Comparison of ENCODE assay signal across 24 cellular contexts in genomic region chr11:104142701-104143100, GRCh38. TPM values are rescaled to one million over a fixed set of nuclear protein-coding genes. Genes with fewer than 3 reads are reported as not detected.
DNase-seq lines count a peak whose midpoint lies in the region; FAIRE-seq and TF ChIP-seq lines count a peak whose summit lies in the region.
"Had no signal": no experiment of that assay in that cellular context is flagged by ENCODE, and none has a peak within 500 bp of the region (broad histone marks: within the 10 kb centered on the region; RNA-seq: fewer than 3 reads in every experiment).

No MANE protein-coding gene starts in this region.

- H3K4me3 ChIP-seq in SK-N-MC (0 out of 2 replicates have a peak overlapping the region, but pooled peaks have one; percentile 25), smooth muscle cell (no peak overlapping the region)
- H3K4me3 ChIP-seq: BLaER1, GM12878, GM23248 had no signal

- TF ChIP-seq CTCF in smooth muscle cell (IDR thresholded peaks at IDR 0.05; ENCODE audit: borderline replicate concordance, insufficient read depth, poor library complexity, severe bottlenecking) = no peak

- H3K27ac ChIP-seq in SK-N-MC = 0 out of 2 replicates have a peak overlapping the region, but pooled peaks have one; percentile 7
- no peak overlapping the region for H3K27ac ChIP-seq in smooth muscle cell (ENCODE audit: low read depth)
- H3K27ac ChIP-seq: 22Rv1, BLaER1, C4-2B, GM23248 had no signal

- no peaks in the 10 kb centered on the region for H4K20me1 ChIP-seq in smooth muscle cell (ENCODE audit: low read depth)
- H4K20me1 ChIP-seq: BLaER1 had no signal

- H3K4me2 ChIP-seq in smooth muscle cell = peak overlapping the region; percentile 23

- no peaks in the 10 kb centered on the region for H3K4me1 ChIP-seq in smooth muscle cell (ENCODE audit: low read depth)
- H3K4me1 ChIP-seq: Caco-2 had no signal

- H3K36me3 ChIP-seq in SK-N-MC (ENCODE audit: insufficient read depth, low read length) (no peaks in the 10 kb centered on the region), smooth muscle cell (ENCODE audit: low read depth) (no peaks in the 10 kb centered on the region)
- H3K36me3 ChIP-seq: BLaER1 had no signal

- DNase-seq in NCI-H2227 (lab: John Stamatoyannopoulos, UW; ENCODE audit: unreplicated experiment) (peak; percentile 28), NCI-H2227 treated with DMSO at 0.1 percent for 48 hours (lab: John Stamatoyannopoulos, UW) (no peak), SK-N-MC (ENCODE audit: low read depth, low spot score) (no peak), left kidney (ENCODE audit: low read depth, low spot score) (peak; percentile 63), smooth muscle cell (lab: John Stamatoyannopoulos, UW; ENCODE audit: unreplicated experiment) (no peak), HTR-8/SVneo (ENCODE audit: insufficient read length, low spot score) (no peak), cerebellar cortex (ENCODE audit: low spot score) (no peak)
- no peak for DNase-seq in stimulated activated naive CD4-positive, alpha-beta T cell treated with Interleukin-2 at 50 U/mL for 16 hours (lab: John Stamatoyannopoulos, UW)
- DNase-seq: Caco-2; CD4-positive, CD25-positive, alpha-beta regulatory T cell; CD8-positive, alpha-beta T cell; DMS153; DND-41; GDM1; GM23248; H7; HCEC 1CT had no signal

- WGBS in smooth muscle cell (ENCODE audit: low lambda C conversion rate) = 33% methylated on average over 6 of the region's 6 CpGs

- H3K79me2 ChIP-seq in smooth muscle cell (ENCODE audit: low read depth) = no peaks in the 10 kb centered on the region

- H3F3A ChIP-seq in smooth muscle cell (ENCODE audit: low read depth) = no peaks in the 10 kb centered on the region

- H3K27me3 ChIP-seq in smooth muscle cell (ENCODE audit: low read depth) = no peaks in the 10 kb centered on the region
- H3K27me3 ChIP-seq: BLaER1 had no signal

- no peaks in the 10 kb centered on the region for H3K9me3 ChIP-seq in SK-N-MC (ENCODE audit: low read depth, low read length)
- no peaks in the 10 kb centered on the region for H3K9me3 ChIP-seq in smooth muscle cell (replicated peaks; ENCODE audit: low read depth)
- H3K9me3 ChIP-seq: BLaER1, Caco-2 had no signal

- H3K9ac ChIP-seq in SK-N-MC (ENCODE audit: insufficient read length) (no peak overlapping the region), smooth muscle cell (ENCODE audit: low read depth) (no peak overlapping the region)
- H3K9ac ChIP-seq: BLaER1, GM23248 had no signal

- FAIRE-seq in HTR-8/SVneo (lab: Jason Lieb, UNC) = no peak
- FAIRE-seq: A204.1, GM12878, GM18507, H1 had no signal

- H2AFZ ChIP-seq in smooth muscle cell (ENCODE audit: low read depth) = peak overlapping the region; percentile 75
- H2AFZ ChIP-seq: GM23248 had no signal

RNA-seq across cellular contexts. Expression of gene PDGFD, which starts 21.2 kb away (rescaled TPM):
- total RNA-seq in smooth muscle cell = 6.3 and 10.0 TPM in 2 replicates
- 1.5 and 2.7 TPM in 2 replicates for polyA plus RNA-seq in smooth muscle cell
- total RNA-seq: Caco-2; CD4-positive, CD25-positive, alpha-beta regulatory T cell had no signal

Comparison
In these comparisons a context has a peak if more than half of its experiments do, and no peak if none do; other contexts are left out.
1. DNase-seq: peak in NCI-H2227 (single experiment) and left kidney (single experiment); none in NCI-H2227 treated with DMSO at 0.1 percent for 48 hours (single experiment), SK-N-MC (single experiment), smooth muscle cell (single experiment), stimulated activated naive CD4-positive, alpha-beta T cell treated with Interleukin-2 at 50 U/mL for 16 hours (single experiment), HTR-8/SVneo (single experiment) and cerebellar cortex (single experiment).